36 cellular contexts compared by ENCODE assay signal in the genomic region with DNA sequence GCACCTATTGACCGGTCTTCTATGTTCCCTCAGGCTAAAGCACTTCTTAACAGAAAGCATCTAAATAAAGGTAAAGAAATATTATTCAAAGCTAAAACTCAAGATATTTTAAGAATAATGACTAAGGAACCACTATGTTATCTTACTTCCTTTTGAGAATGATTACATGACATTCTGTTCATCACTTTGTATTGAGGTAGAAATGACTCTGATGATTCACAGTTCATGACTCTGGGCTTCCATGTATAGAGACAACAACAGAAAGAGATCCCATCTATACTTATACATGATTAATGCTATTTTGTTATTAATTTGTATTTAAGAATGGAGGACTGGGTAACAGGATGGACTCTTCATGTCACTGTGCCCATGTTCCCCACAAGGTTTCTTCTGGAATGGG.
"Had no signal": no experiment of that assay in that cellular context is flagged by ENCODE, and none has a peak within 500 bp of the region (broad histone marks: within the 10 kb centered on the region; RNA-seq: fewer than 3 reads in every experiment).

No MANE protein-coding gene starts in this region.

- H3K4me2 ChIP-seq: SK-N-SH had no signal

- H3K9me3 ChIP-seq: adrenal gland, body of pancreas, breast epithelium, Peyer's patch, SJSA1, SK-N-SH had no signal

- H3K4me1 Mint-ChIP-seq: IgD-negative memory B cell had no signal

- H3K4me3 ChIP-seq: adrenal gland, body of pancreas, breast epithelium, Peyer's patch, SJSA1 had no signal

- H3K36me3 ChIP-seq: adrenal gland, breast epithelium, Peyer's patch, SJSA1, WERI-Rb-1 had no signal

- H3K27ac ChIP-seq: adrenal gland, body of pancreas, breast epithelium, Peyer's patch, SJSA1, WERI-Rb-1 had no signal

- H3K36me3 Mint-ChIP-seq: activated naive CD4-positive, alpha-beta T cell treated with anti-CD3 and anti-CD28 coated beads, Interleukin-2, amount 50 U/mL, for 72 hours; IgD-negative memory B cell had no signal

- H3K9me3 Mint-ChIP-seq: activated CD4-positive, alpha-beta memory T cell treated with anti-CD3 and anti-CD28 coated beads, Interleukin-2, amount 10 ng/mL, durations not matched to agents 7 days and 5 days; activated naive CD4-positive, alpha-beta T cell treated with anti-CD3 and anti-CD28 coated beads for 36 hours; activated naive CD4-positive, alpha-beta T cell treated with anti-CD3 and anti-CD28 coated beads, Interleukin-2, amount 50 U/mL, for 72 hours; activated T-cell treated with anti-CD3 and anti-CD28 coated beads, Interleukin-2, amount 50 U/mL, for 72 hours; activated T-helper 2 cell treated with anti-CD3 and anti-CD28 coated beads, Interferon-gamma antibody, Interleukin-2, Interleukin-4, amounts not matched to agents 10 μg/mL and 5 μg/mL and 100 μg/mL, durations not matched to agents 14 hours and 24 hours and 36 hours; IgD-negative memory B cell; T-helper 1 cell treated with Interleukin-12 subunit alpha and Interleukin-12 subunit beta and Interleukin-4 antibody, amounts not matched to agents 30 μg/mL and 1 μg/mL, for 36 hours; T-helper 2 cell treated with Interferon-gamma antibody and Interleukin-4, amounts not matched to agents 5 μg/mL and 100 μg/mL, for 36 hours had no signal

- H3K27me3 ChIP-seq: adrenal gland, body of pancreas, breast epithelium, Peyer's patch, SJSA1 had no signal

- H3K9ac ChIP-seq: SK-N-SH had no signal

- DNase-seq: activated CD4-positive, alpha-beta memory T cell treated with anti-CD3 and anti-CD28 coated beads, Interleukin-2, amount 10 ng/mL, durations not matched to agents 7 days and 5 days; activated CD4-positive, alpha-beta T cell treated with anti-CD3 and anti-CD28 coated beads for 4 hours; activated CD4-positive, alpha-beta T cell treated with anti-CD3 and anti-CD28 coated beads, Interleukin-2, amount 50 U/mL, for 1 hour; activated CD8-positive, alpha-beta memory T cell treated with anti-CD3 and anti-CD28 coated beads for 24 hours; activated gamma-delta T cell; activated naive CD4-positive, alpha-beta T cell treated with anti-CD3 and anti-CD28 coated beads for 36 hours; activated T-cell treated with anti-CD3 and anti-CD28 coated beads, Interleukin-2, amount 50 U/mL, for 1 hour; activated T-cell treated with anti-CD3 and anti-CD28 coated beads, Interleukin-2, amount 50 U/mL, for 72 hours; adrenal gland; body of pancreas; cerebellar nuclear complex; Kasumi-1; KBM-7; MM.1S; MV-4-11; NCI-H1092; NCI-H1436 treated with DMSO at 0.1 percent for 48 hours; NCI-H1694 treated with DMSO at 0.1 percent for 48 hours; NCI-H2029; NCI-H510A; NCI-H526; NCI-H748 treated with DMSO at 0.1 percent for 48 hours; NK-92 treated with Interleukin-12 subunit alpha and Interleukin-12 subunit beta, amount 100 ng/mL, for 24 hours; PC-3; Peyer's patch; RPMI8226; SHP77 treated with DMSO at 0.1 percent for 48 hours; SK-N-SH; WERI-Rb-1 had no signal

- H3K27ac Mint-ChIP-seq: activated CD4-positive, alpha-beta memory T cell treated with anti-CD3 and anti-CD28 coated beads, Interleukin-2, amount 10 ng/mL, durations not matched to agents 7 days and 5 days; activated naive CD4-positive, alpha-beta T cell treated with anti-CD3 and anti-CD28 coated beads for 36 hours; activated naive CD4-positive, alpha-beta T cell treated with anti-CD3 and anti-CD28 coated beads, Interleukin-2, amount 50 U/mL, for 72 hours; activated T-cell treated with anti-CD3 and anti-CD28 coated beads, Interleukin-2, amount 50 U/mL, for 72 hours; activated T-helper 2 cell treated with anti-CD3 and anti-CD28 coated beads, Interferon-gamma antibody, Interleukin-2, Interleukin-4, amounts not matched to agents 10 μg/mL and 5 μg/mL and 100 μg/mL, durations not matched to agents 14 hours and 24 hours and 36 hours; IgD-negative memory B cell; T-helper 1 cell treated with Interleukin-12 subunit alpha and Interleukin-12 subunit beta and Interleukin-4 antibody, amounts not matched to agents 30 μg/mL and 1 μg/mL, for 36 hours; T-helper 2 cell treated with Interferon-gamma antibody and Interleukin-4, amounts not matched to agents 5 μg/mL and 100 μg/mL, for 36 hours had no signal

- ATAC-seq: activated naive CD4-positive, alpha-beta T cell treated with anti-CD3 and anti-CD28 coated beads, Interleukin-2, amount 50 U/mL, for 72 hours; body of pancreas; PC-3 had no signal

- H3K4me1 ChIP-seq: adrenal gland, body of pancreas, breast epithelium, Peyer's patch, SJSA1 had no signal

- H3K4me3 Mint-ChIP-seq: activated CD4-positive, alpha-beta memory T cell treated with anti-CD3 and anti-CD28 coated beads, Interleukin-2, amount 10 ng/mL, durations not matched to agents 7 days and 5 days; activated naive CD4-positive, alpha-beta T cell treated with anti-CD3 and anti-CD28 coated beads for 36 hours; activated T-cell treated with anti-CD3 and anti-CD28 coated beads, Interleukin-2, amount 50 U/mL, for 72 hours; IgD-negative memory B cell; T-helper 1 cell treated with Interleukin-12 subunit alpha and Interleukin-12 subunit beta and Interleukin-4 antibody, amounts not matched to agents 30 μg/mL and 1 μg/mL, for 36 hours; T-helper 2 cell treated with Interferon-gamma antibody and Interleukin-4, amounts not matched to agents 5 μg/mL and 100 μg/mL, for 36 hours had no signal
